9 cellular contexts compared by ENCODE assay signal in the genomic region with DNA sequence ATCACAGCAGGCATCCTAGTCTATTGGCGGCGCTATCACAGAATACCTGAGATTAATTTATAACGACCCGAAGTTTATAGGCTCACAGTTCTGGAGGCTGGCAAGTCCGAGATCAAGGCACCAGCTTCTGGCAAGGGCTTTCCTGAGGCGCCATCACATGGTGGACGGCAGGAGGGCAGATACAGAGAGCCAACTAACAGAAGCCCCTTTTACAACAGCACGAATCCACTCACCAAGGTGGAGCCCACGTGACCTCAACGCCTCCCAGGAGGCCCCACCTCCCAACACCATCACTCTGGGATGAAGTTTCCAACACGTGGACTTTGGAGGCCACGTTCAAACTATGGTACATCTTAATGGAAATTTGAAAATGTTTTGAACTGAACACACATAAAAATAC.
DNase-seq lines count a peak whose midpoint lies in the region; ATAC-seq and TF ChIP-seq lines count a peak whose summit lies in the region.
"Had no signal": no experiment of that assay in that cellular context is flagged by ENCODE, and none has a peak within 500 bp of the region (broad histone marks: within the 10 kb centered on the region; RNA-seq: fewer than 3 reads in every experiment).

No MANE protein-coding gene starts in this region.

- intact Hi-C loops in Right ventricle myocardium superior (cut with DNase I), result no loop called here
- intact Hi-C loops in OCI-LY7 (cut with micrococcal nuclease; ENCODE audit: unreplicated experiment), result no loop called here

- no peak overlapping the region for H2AFZ ChIP-seq in OCI-LY7 (ENCODE audit: low read length)

- H3K9me3 ChIP-seq in cardiac muscle cell (ENCODE audit: low read depth) (no peaks in the 10 kb centered on the region), OCI-LY7 (ENCODE audit: low read length) (no peaks in the 10 kb centered on the region)
- H3K9me3 ChIP-seq: vagina had no signal

- H3K4me3 ChIP-seq in cardiac muscle cell (no peak overlapping the region), OCI-LY7 (ENCODE audit: low read depth, low read length, poor library complexity, severe bottlenecking) (no peak overlapping the region)
- H3K4me3 ChIP-seq: vagina had no signal

- no peaks in the 10 kb centered on the region for H3K9me2 ChIP-seq in OCI-LY7 (ENCODE audit: insufficient read depth, low read length)

- H3K4me2 ChIP-seq in OCI-LY7 (ENCODE audit: low read length), result no peak overlapping the region

- CTCF ChIA-PET in OCI-LY7 (lab: Charles Lee; ENCODE audit: unreplicated experiment), result no interaction called here

- DNase-seq in cardiac muscle cell (ENCODE audit: low read depth in 1 of 2, low spot score in 1 of 2), result no peak
- DNase-seq in Right ventricle myocardium superior, result no peak
- no peak for DNase-seq in OCI-LY7 (ENCODE audit: low spot score)
- DNase-seq in dermis blood vessel endothelial cell, result peak; percentile 8
- no peak for DNase-seq in stimulated activated naive CD8-positive, alpha-beta T cell treated with anti-CD3 and anti-CD28 coated beads, Interleukin-15, amount 100 ng/mL, for 72 hours
- no peak for DNase-seq in NCI-H187 (lab: John Stamatoyannopoulos, UW)
- DNase-seq in NCI-H146 (lab: John Stamatoyannopoulos, UW), result no peak

- ATAC-seq in Right ventricle myocardium superior (ENCODE audit: poor library complexity), result no peak
- ATAC-seq in stimulated activated naive CD8-positive, alpha-beta T cell treated with anti-CD3 and anti-CD28 coated beads, Interleukin-15, amount 100 ng/mL, for 72 hours, result no peak
- ATAC-seq in GM19463 (IDR thresholded peaks at IDR 0.05; ENCODE audit: unreplicated experiment), result no peak

- H3K27ac ChIP-seq in cardiac muscle cell (no peak overlapping the region), OCI-LY7 (ENCODE audit: low read depth, low read length, poor library complexity, severe bottlenecking) (no peak overlapping the region)
- H3K27ac ChIP-seq: vagina had no signal

- no peaks in the 10 kb centered on the region for H3K9me3 Mint-ChIP-seq in stimulated activated naive CD8-positive, alpha-beta T cell treated with anti-CD3 and anti-CD28 coated beads, Interleukin-15, amount 100 ng/mL, for 72 hours

- H3K4me1 ChIP-seq in cardiac muscle cell (ENCODE audit: low read depth), result peaks cover 8% of the 10 kb centered on the region
- H3K4me1 ChIP-seq in OCI-LY7 (ENCODE audit: insufficient read depth, low read length, poor library complexity, severe bottlenecking), result no peaks in the 10 kb centered on the region

- H3K79me2 ChIP-seq in OCI-LY7 (ENCODE audit: insufficient read depth, low read depth, low read length), result no peaks in the 10 kb centered on the region

- no peaks in the 10 kb centered on the region for H3K36me3 ChIP-seq in cardiac muscle cell
- no peaks in the 10 kb centered on the region for H3K36me3 ChIP-seq in OCI-LY7 (ENCODE audit: insufficient read depth, low read length)
- H3K36me3 ChIP-seq: vagina had no signal

- peak overlapping the region; percentile 52 to 55 for H3K4me3 Mint-ChIP-seq in stimulated activated naive CD8-positive, alpha-beta T cell treated with anti-CD3 and anti-CD28 coated beads, Interleukin-15, amount 100 ng/mL, for 72 hours

- H4K20me1 ChIP-seq in OCI-LY7 (ENCODE audit: insufficient read depth, low read length), result no peaks in the 10 kb centered on the region

- peaks cover 29% of the 10 kb centered on the region for H3K27me3 Mint-ChIP-seq in stimulated activated naive CD8-positive, alpha-beta T cell treated with anti-CD3 and anti-CD28 coated beads, Interleukin-15, amount 100 ng/mL, for 72 hours

- no TSS peak for BruUV-seq in OCI-LY7 (replicated peaks; lab: Mats Ljungman, UMichigan)

- peaks cover 77% of the 10 kb centered on the region for H3K4me1 Mint-ChIP-seq in stimulated activated naive CD8-positive, alpha-beta T cell treated with anti-CD3 and anti-CD28 coated beads, Interleukin-15, amount 100 ng/mL, for 72 hours

- POLR2A ChIA-PET in OCI-LY7 (lab: Charles Lee), result no interaction called here

- H3K27ac Mint-ChIP-seq in stimulated activated naive CD8-positive, alpha-beta T cell treated with anti-CD3 and anti-CD28 coated beads, Interleukin-15, amount 100 ng/mL, for 72 hours, result no peak overlapping the region

- no peaks in the 10 kb centered on the region for H3K27me3 ChIP-seq in cardiac muscle cell
- H3K27me3 ChIP-seq: vagina had no signal

- TF ChIP-seq CTCF in cardiac muscle cell (IDR thresholded peaks at IDR 0.05; ENCODE audit: low read depth, low read length) (peak; percentile 29), OCI-LY7 (conservative IDR thresholded peaks at IDR 0.05; ENCODE audit: low read length) (peak; percentile 33; the same call in 1 of the 2 replicates)
